23 cellular contexts compared by ENCODE assay signal in genomic region chr2:72926368-72926767, GRCh38. TPM values are rescaled to one million over a fixed set of nuclear protein-coding genes. Genes with fewer than 3 reads are reported as not detected.
DNase-seq lines count a peak whose midpoint lies in the region; ATAC-seq, FAIRE-seq and TF ChIP-seq lines count a peak whose summit lies in the region.
"Had no signal": no experiment of that assay in that cellular context is flagged by ENCODE, and none has a peak within 500 bp of the region (broad histone marks: within the 10 kb centered on the region; RNA-seq: fewer than 3 reads in every experiment).

No MANE protein-coding gene starts in this region.

- H3K9me1 ChIP-seq in endothelial cell of umbilical vein (replicated peaks; ENCODE audit: control insufficient read depth, extremely low read depth, insufficient read depth, low read length): no peaks in the 10 kb centered on the region

- H3K27ac ChIP-seq in H9 (ENCODE audit: insufficient read length, low read depth, low read length) (no peak overlapping the region), endothelial cell of umbilical vein (ENCODE audit: insufficient read depth, low read depth, low read length) (no peak overlapping the region)
- H3K27ac ChIP-seq in CD8-positive, alpha-beta T cell (ENCODE audit: low read depth, low read length): no peak overlapping the region

- H4K8ac ChIP-seq in H9 (replicated peaks; ENCODE audit: insufficient read length, low read depth, low read length): no peak overlapping the region

- CTCF ChIA-PET in endothelial cell of umbilical vein (lab: Charles Lee) (interaction anchor here (0.6 to 5.8 kb wide), 8 partner anchors 9 to 48 kb away, joined by 3 to 26 read pairs (median 4); partner anchors contain the start of genes EMX1 and SPR), Calu3 (lab: Charles Lee) (no interaction called here)
- CTCF ChIA-PET in CD8-positive, alpha-beta T cell (lab: Charles Lee): interaction anchor here (1.3 to 2.0 kb wide), 2 partner anchors 35 to 39 kb away, joined by 6 to 8 read pairs; partner anchors contain the start of gene SPR

- H4K5ac ChIP-seq in H9 (ENCODE audit: insufficient read length, low read depth, low read length): no peak overlapping the region

- ATAC-seq in CD8-positive, alpha-beta T cell: no peak
- ATAC-seq: Panc1 had no signal

- H2AK5ac ChIP-seq in H9 (ENCODE audit: insufficient read length, low read length): no peak overlapping the region

- H3K4ac ChIP-seq in H9 (ENCODE audit: low read depth, low read length): no peak overlapping the region

- H3K4me3 ChIP-seq in endothelial cell of umbilical vein (replicated peaks in 1 of 3; ENCODE audit: insufficient read depth in 1 of 3, low read depth in 1 of 3, low read length in 3 of 3): no peak overlapping the region
- H3K4me3 ChIP-seq in CD8-positive, alpha-beta T cell (ENCODE audit: low read depth, low read length): no peak overlapping the region
- H3K4me3 ChIP-seq: HAP-1 had no signal

- H3K18ac ChIP-seq in H9 (ENCODE audit: insufficient read length, low read depth, low read length): no peak overlapping the region

- peaks cover 74% of the 10 kb centered on the region for H3K27me3 ChIP-seq in H9 (ENCODE audit: insufficient read depth, low read length)
- peaks cover 85 to 92% of the 10 kb centered on the region in 2 experiments for H3K27me3 ChIP-seq in endothelial cell of umbilical vein (ENCODE audit: control insufficient read depth in 2 of 2, insufficient read depth in 2 of 2, low read length in 2 of 2)
- H3K27me3 ChIP-seq in CD8-positive, alpha-beta T cell (ENCODE audit: insufficient read depth, low read length): peaks cover 25% of the 10 kb centered on the region

- TF ChIP-seq CTCF in H9 (conservative IDR thresholded peaks at IDR 0.05): no peak
- no peak for TF ChIP-seq CTCF in endothelial cell of umbilical vein (IDR thresholded peaks at IDR 0.05; ENCODE audit: extremely low read depth in 1 of 2, insufficient read depth in 1 of 2, low read depth in 1 of 2, low read length in 2 of 2)
- no peak for TF ChIP-seq CTCF in Calu3 (IDR thresholded peaks at IDR 0.05; ENCODE audit: unreplicated experiment)
- no peak for TF ChIP-seq CTCF in CD8-positive, alpha-beta T cell (IDR thresholded peaks at IDR 0.05)

- H3K36me3 ChIP-seq in endothelial cell of umbilical vein (ENCODE audit: control insufficient read depth in 2 of 2, extremely low read depth in 1 of 2, insufficient read depth in 2 of 2, low read length in 2 of 2): no peaks in the 10 kb centered on the region
- no peaks in the 10 kb centered on the region for H3K36me3 ChIP-seq in CD8-positive, alpha-beta T cell (ENCODE audit: insufficient read depth, low read length)
- H3K36me3 ChIP-seq: BE2C, HAP-1 had no signal

- peak; percentile 8 for FAIRE-seq in endothelial cell of umbilical vein (lab: Jason Lieb, UNC)

- H2BK15ac ChIP-seq in H9 (ENCODE audit: low read depth, low read length): no peak overlapping the region

- no peak overlapping the region for H2BK12ac ChIP-seq in H9 (ENCODE audit: insufficient read length, low read depth, low read length)

- H3K9me3 ChIP-seq in H9 (ENCODE audit: control insufficient read depth, low read depth, low read length) (no peaks in the 10 kb centered on the region), endothelial cell of umbilical vein (replicated peaks; ENCODE audit: control insufficient read depth, insufficient read depth, low read length) (peaks cover 4% of the 10 kb centered on the region)
- H3K9me3 ChIP-seq in CD8-positive, alpha-beta T cell (ENCODE audit: low read length): no peaks in the 10 kb centered on the region
- H3K9me3 ChIP-seq: BE2C, HAP-1, SK-N-SH had no signal

- peak; percentile 47 for DNase-seq in activated effector memory CD4-positive, alpha-beta T cell treated with anti-CD3 and anti-CD28 coated beads, Interleukin-2, amount 50 U/mL, for 16 hours
- no peak for DNase-seq in activated effector memory CD4-positive, alpha-beta T cell treated with Interleukin-2 at 50 U/mL for 16 hours
- DNase-seq in H9: peak; percentile 21
- no peak for DNase-seq in endothelial cell of umbilical vein (ENCODE audit: low read depth, low spot score)
- no peak for DNase-seq in Calu3
- no peak for DNase-seq in CD8-positive, alpha-beta T cell
- no peak for DNase-seq in dermis blood vessel endothelial cell
- DNase-seq: BE2C; COR-L47; DMS 273 treated with DMSO at 0.1 percent for 48 hours; DMS79 treated with DMSO at 0.1 percent for 48 hours; KG1; NCI-H1092; NCI-H1436; NCI-H187 treated with DMSO at 0.1 percent for 48 hours; NCI-H2107; NK-92 treated with Interleukin-12 subunit alpha and Interleukin-12 subunit beta, amount 100 ng/mL, for 24 hours; SIG-M5 had no signal

- H3K14ac ChIP-seq in H9 (ENCODE audit: insufficient read depth, low read length): no peak overlapping the region

- H3K79me1 ChIP-seq in H9 (ENCODE audit: insufficient read depth, low read depth, low read length, poor library complexity, severe bottlenecking): no peaks in the 10 kb centered on the region

- no peak overlapping the region for H2BK120ac ChIP-seq in H9 (ENCODE audit: low read depth, low read length, poor library complexity, severe bottlenecking)

- H3K23me2 ChIP-seq in H9 (ENCODE audit: insufficient read length, low read depth, low read length, poor library complexity, severe bottlenecking): peaks cover 9% of the 10 kb centered on the region

- TF ChIP-seq POLR2A in endothelial cell of umbilical vein (IDR thresholded peaks at IDR 0.05; ENCODE audit: low read depth, low read length): no peak

- no peak overlapping the region for H2BK20ac ChIP-seq in H9 (ENCODE audit: low read depth, low read length, poor library complexity, severe bottlenecking)

- POLR2A ChIA-PET in endothelial cell of umbilical vein (lab: Charles Lee): no interaction called here
- POLR2A ChIA-PET in CD8-positive, alpha-beta T cell (lab: Charles Lee): interaction anchor here (1.0 kb wide), 1 partner anchor 28 kb away, joined by 4 read pairs; no protein-coding TSS in a partner anchor

- H4K20me1 ChIP-seq in H9 (ENCODE audit: control insufficient read depth, insufficient read depth, insufficient read length) (no peaks in the 10 kb centered on the region), endothelial cell of umbilical vein (replicated peaks; ENCODE audit: control insufficient read depth, extremely low read depth, insufficient read depth, low read length) (no peaks in the 10 kb centered on the region)

- H3K9me3 Mint-ChIP-seq in H9 (peaks cover 0 to 2% of the 10 kb centered on the region in 2 experiments; a peak in 2 of 5 replicates), Calu3 (ENCODE audit: low read depth, unreplicated experiment) (no peaks in the 10 kb centered on the region)
- H3K9me3 Mint-ChIP-seq in CD8-positive, alpha-beta T cell: no peaks in the 10 kb centered on the region

- H3K4me1 Mint-ChIP-seq in H9 (peaks cover 15 to 17% of the 10 kb centered on the region in 2 experiments), Calu3 (ENCODE audit: low read depth, unreplicated experiment) (no peaks in the 10 kb centered on the region)
- H3K4me1 Mint-ChIP-seq in CD8-positive, alpha-beta T cell (ENCODE audit: low read depth): peaks cover 6% of the 10 kb centered on the region

- H3K36me3 Mint-ChIP-seq in H9 (ENCODE audit: insufficient read depth in 1 of 3, low read depth in 3 of 3) (peaks cover 0 to 7% (median 5%) of the 10 kb centered on the region in 3 experiments; a peak in 3 of 7 replicates), Calu3 (ENCODE audit: insufficient read depth, unreplicated experiment) (no peaks in the 10 kb centered on the region)
- no peaks in the 10 kb centered on the region for H3K36me3 Mint-ChIP-seq in CD8-positive, alpha-beta T cell

- intact Hi-C loops in endothelial cell of umbilical vein (cut with micrococcal nuclease): no loop called here
- intact Hi-C loops in Calu3 (cut with micrococcal nuclease; ENCODE audit: unreplicated experiment): no loop called here
- intact Hi-C loops in CD8-positive, alpha-beta T cell (cut with DNase I, micrococcal nuclease): no loop called here

- no peak overlapping the region for H2AFZ ChIP-seq in H9 (ENCODE audit: low read length)
- no peak overlapping the region for H2AFZ ChIP-seq in endothelial cell of umbilical vein (ENCODE audit: low read depth, low read length)

- H3T11ph ChIP-seq in H9 (ENCODE audit: low read length): no peak overlapping the region

- H3K9ac ChIP-seq in H9 (ENCODE audit: extremely low read depth, insufficient read length, low read length) (no peak overlapping the region), endothelial cell of umbilical vein (replicated peaks; ENCODE audit: extremely low read depth, insufficient read depth, low read length) (no peak overlapping the region)
- H3K9ac ChIP-seq: SK-N-SH had no signal

- dilution Hi-C loops in endothelial cell of umbilical vein (cut with MboI; ENCODE audit: extremely low pct_ligation_motif_present, low sequenced_read_pairs): no loop called here

- H2BK5ac ChIP-seq in H9 (ENCODE audit: insufficient read length, low read length): no peak overlapping the region

- whole genome bisulfite sequencing in H9 (ENCODE audit: extremely low coverage, insufficient read length, low lambda C conversion rate): no CpG with 5 or more reads among the region's 4 CpGs

- H3K4me1 ChIP-seq in H9 (ENCODE audit: insufficient read depth, low read length) (no peaks in the 10 kb centered on the region), endothelial cell of umbilical vein (ENCODE audit: control insufficient read depth, extremely low read depth, insufficient read depth, low read length) (no peaks in the 10 kb centered on the region)
- peaks cover 6% of the 10 kb centered on the region for H3K4me1 ChIP-seq in CD8-positive, alpha-beta T cell (ENCODE audit: insufficient read depth, low read length)
- H3K4me1 ChIP-seq: BE2C, HAP-1 had no signal

- no peak overlapping the region for H3K56ac ChIP-seq in H9 (ENCODE audit: insufficient read length, low read depth, low read length)

- H3K27me3 Mint-ChIP-seq in H9 (ENCODE audit: low read depth): no peaks in the 10 kb centered on the region
- peaks cover 32% of the 10 kb centered on the region for H3K27me3 Mint-ChIP-seq in Calu3 (ENCODE audit: unreplicated experiment)
- peaks cover 38% of the 10 kb centered on the region for H3K27me3 Mint-ChIP-seq in CD8-positive, alpha-beta T cell (ENCODE audit: low read depth)

- H3K27ac Mint-ChIP-seq in H9: no peak overlapping the region
- no peak overlapping the region for H3K27ac Mint-ChIP-seq in Calu3 (ENCODE audit: unreplicated experiment)
- no peak overlapping the region for H3K27ac Mint-ChIP-seq in CD8-positive, alpha-beta T cell

- no peak overlapping the region for H3K23ac ChIP-seq in H9 (ENCODE audit: insufficient read length, low read depth, low read length)

- H4K91ac ChIP-seq in H9 (ENCODE audit: insufficient read length, low read depth, low read length): no peak overlapping the region

- H3K79me2 ChIP-seq in H9 (ENCODE audit: insufficient read depth, low read length): no peaks in the 10 kb centered on the region
- H3K79me2 ChIP-seq in endothelial cell of umbilical vein (ENCODE audit: control insufficient read depth, insufficient read depth, low read length): no peaks in the 10 kb centered on the region

- H3K4me2 ChIP-seq in H9 (ENCODE audit: insufficient read depth, insufficient read length, low read length) (no peak overlapping the region), endothelial cell of umbilical vein (ENCODE audit: insufficient read depth, low read length) (no peak overlapping the region)
- H3K4me2 ChIP-seq: SK-N-SH had no signal

- H3K4me3 Mint-ChIP-seq in H9 (peak overlapping the region in 1 of 2 experiments; percentile 34; a peak in 2 of 5 replicates), Calu3 (ENCODE audit: low read depth, unreplicated experiment) (no peak overlapping the region)
- no peak overlapping the region for H3K4me3 Mint-ChIP-seq in CD8-positive, alpha-beta T cell

- BruUV-seq in endothelial cell of umbilical vein (replicated peaks; lab: Mats Ljungman, UMichigan) (no TSS peak), Calu3 (replicated peaks; lab: Mats Ljungman, UMichigan) (no TSS peak)

RNA-seq across cellular contexts. Expression of gene EMX1, which starts 9.0 kb away (rescaled TPM):
- total RNA-seq in H9 (2021): 0.64 and 0.72 TPM in 2 replicates
- not detected in 2 replicates for total RNA-seq in endothelial cell of umbilical vein
- polyA plus RNA-seq in endothelial cell of umbilical vein: not detected in 2 replicates
- not detected in 2 replicates for polyA plus RNA-seq in endothelial cell of umbilical vein (2011; cell fraction: cytosol; rRNA removed)
- polyA plus RNA-seq in endothelial cell of umbilical vein (2011; cell fraction: nucleus; rRNA removed): not detected in 2 replicates
- not detected in 2 replicates for polyA plus RNA-seq in endothelial cell of umbilical vein (2012)
- not detected in 2 replicates for polyA minus RNA-seq in endothelial cell of umbilical vein
- polyA minus RNA-seq in endothelial cell of umbilical vein (2011; cell fraction: cytosol; rRNA and poly(A)+ RNA removed): not detected
- polyA minus RNA-seq in endothelial cell of umbilical vein (2011; cell fraction: nucleus; rRNA and poly(A)+ RNA removed): not detected in 2 replicates
- not detected in 2 replicates for total RNA-seq in Calu3 (2022)
- not detected for total RNA-seq in CD8-positive, alpha-beta T cell
- not detected in 2 replicates for total RNA-seq in dermis blood vessel endothelial cell
- total RNA-seq: A673, NCI-H460 had no signal
- polyA plus RNA-seq: SK-N-SH had no signal

RNA-seq across cellular contexts. Expression of gene SPR, which starts 39.2 kb away (rescaled TPM):
- 7.3 and 7.6 TPM in 2 replicates for total RNA-seq in H9 (2021)
- 26.3 and 27.6 TPM in 2 replicates for total RNA-seq in endothelial cell of umbilical vein
- polyA plus RNA-seq in endothelial cell of umbilical vein: 18.1 and 22.0 TPM in 2 replicates
- polyA plus RNA-seq in endothelial cell of umbilical vein (2011; cell fraction: cytosol; rRNA removed): 28.4 and 29.2 TPM in 2 replicates
- polyA plus RNA-seq in endothelial cell of umbilical vein (2011; cell fraction: nucleus; rRNA removed): 10.2 and 11.0 TPM in 2 replicates
- polyA plus RNA-seq in endothelial cell of umbilical vein (2012): 47.9 and 52.8 TPM in 2 replicates
- 13.4 and 15.0 TPM in 2 replicates for polyA minus RNA-seq in endothelial cell of umbilical vein
- polyA minus RNA-seq in endothelial cell of umbilical vein (2011; cell fraction: cytosol; rRNA and poly(A)+ RNA removed): 17.0 TPM
- 1.5 and 1.7 TPM in 2 replicates for polyA minus RNA-seq in endothelial cell of umbilical vein (2011; cell fraction: nucleus; rRNA and poly(A)+ RNA removed)
- 71.1 and 84.4 TPM in 2 replicates for total RNA-seq in Calu3 (2022)
- not detected for total RNA-seq in CD8-positive, alpha-beta T cell
- 51.7 and 52.4 TPM in 2 replicates for total RNA-seq in dermis blood vessel endothelial cell

Comparison
In these comparisons a context has a peak if more than half of its experiments do, and no peak if none do; other contexts are left out.
1. DNase-seq: peak in activated effector memory CD4-positive, alpha-beta T cell treated with anti-CD3 and anti-CD28 coated beads, Interleukin-2, amount 50 U/mL, for 16 hours (single experiment) and H9 (single experiment); none in activated effector memory CD4-positive, alpha-beta T cell treated with Interleukin-2 at 50 U/mL for 16 hours (single experiment), endothelial cell of umbilical vein (single experiment), Calu3 (single experiment), CD8-positive, alpha-beta T cell (0 of 7) and dermis blood vessel endothelial cell (single experiment).